ENCODE assay signal across 7 cellular contexts in genomic region chr3:184317201-184317600, GRCh38. TPM values are rescaled to one million over a fixed set of nuclear protein-coding genes. Genes with fewer than 3 reads are reported as not detected.
DNase-seq lines count a peak whose midpoint lies in the region; ATAC-seq and TF ChIP-seq lines count a peak whose summit lies in the region.

No MANE protein-coding gene starts in this region.

- peak overlapping the region; percentile 89 for H3K4me3 Mint-ChIP-seq in HFFc6

- H3K9me3 ChIP-seq in fibroblast of lung (ENCODE audit: control insufficient read depth, insufficient read depth, low read depth, low read length) = no peaks in the 10 kb centered on the region
- no peaks in the 10 kb centered on the region for H3K9me3 ChIP-seq in smooth muscle cell (replicated peaks; ENCODE audit: low read depth)
- H3K9me3 ChIP-seq in testis = no peaks in the 10 kb centered on the region

- H3K27me3 Mint-ChIP-seq in HFFc6 (ENCODE audit: insufficient read depth) = peaks cover 5% of the 10 kb centered on the region

- no peaks in the 10 kb centered on the region for H3K27me3 ChIP-seq in fibroblast of lung (ENCODE audit: control insufficient read depth, insufficient read depth, low read length)
- H3K27me3 ChIP-seq in smooth muscle cell (ENCODE audit: low read depth) = no peaks in the 10 kb centered on the region
- no peaks in the 10 kb centered on the region for H3K27me3 ChIP-seq in testis

- intact Hi-C loops in testis (cut with DNase I; ENCODE audit: low total_unique reads) = loop anchor here (10.0 kb wide), 1 partner anchor 48 kb away; the partner anchor contains the start of genes CLCN2 and POLR2H

- H3K4me1 ChIP-seq in fibroblast of lung (ENCODE audit: control insufficient read depth, extremely low read depth, insufficient read depth, low read length) (peaks cover 23% of the 10 kb centered on the region), smooth muscle cell (ENCODE audit: low read depth) (peaks cover 22% of the 10 kb centered on the region), testis (peaks cover 54% of the 10 kb centered on the region)

- peaks cover 29% of the 10 kb centered on the region for H3K36me3 ChIP-seq in fibroblast of lung (ENCODE audit: control insufficient read depth, insufficient read depth, low read length)
- no peaks in the 10 kb centered on the region for H3K36me3 ChIP-seq in smooth muscle cell (ENCODE audit: low read depth)
- H3K36me3 ChIP-seq in testis (ENCODE audit: low read depth, missing control alignments) = no peaks in the 10 kb centered on the region

- H3K27ac Mint-ChIP-seq in HFFc6 = peak overlapping the region; percentile 40

- H2AFZ ChIP-seq in fibroblast of lung (ENCODE audit: low read length) = no peak overlapping the region
- no peak overlapping the region for H2AFZ ChIP-seq in smooth muscle cell (ENCODE audit: low read depth)

- H3K4me2 ChIP-seq in fibroblast of lung (ENCODE audit: extremely low read depth, insufficient read depth, low read length) = peak overlapping the region; percentile 95
- H3K4me2 ChIP-seq in smooth muscle cell = peak overlapping the region; percentile 96

- TF ChIP-seq CTCF in HFFc6 (IDR thresholded peaks at IDR 0.05) (no peak), WI38 (IDR thresholded peaks at IDR 0.05; ENCODE audit: low read depth, low read length) (no peak), fibroblast of lung (conservative IDR thresholded peaks at IDR 0.05 in 1 of 2, IDR thresholded peaks at IDR 0.05 in 1 of 2; ENCODE audit: low read depth in 1 of 2, low read length in 2 of 2) (no peak), smooth muscle cell (IDR thresholded peaks at IDR 0.05; ENCODE audit: borderline replicate concordance, insufficient read depth, poor library complexity, severe bottlenecking) (no peak), testis (IDR thresholded peaks at IDR 0.05) (no peak)

- H3K79me2 ChIP-seq in fibroblast of lung (ENCODE audit: control insufficient read depth, insufficient read depth, low read length) (peaks cover 74% of the 10 kb centered on the region), smooth muscle cell (ENCODE audit: low read depth) (peaks cover 71% of the 10 kb centered on the region)

- no peak overlapping the region for H3K27ac ChIP-seq in fibroblast of lung (ENCODE audit: insufficient read depth, low read length)
- peak overlapping the region; percentile 95 for H3K27ac ChIP-seq in smooth muscle cell (ENCODE audit: low read depth)
- H3K27ac ChIP-seq in testis = no peak overlapping the region

- H3K9me3 Mint-ChIP-seq in HFFc6 = no peaks in the 10 kb centered on the region

- H3K36me3 Mint-ChIP-seq in HFFc6 (ENCODE audit: low read depth) = peaks cover 40% of the 10 kb centered on the region

- H3K4me3 ChIP-seq in WI38 (ENCODE audit: low read depth, low read length) (peak overlapping the region; percentile 90), fibroblast of lung (replicated peaks in 1 of 4; ENCODE audit: control extremely low read depth in 1 of 4, insufficient read depth in 1 of 4, low read depth in 3 of 4, low read length in 4 of 4) (peak overlapping the region; percentile 90 to 98 (median 95)), smooth muscle cell (peak overlapping the region; percentile 96), testis (no peak overlapping the region)

- WGBS in smooth muscle cell (ENCODE audit: low lambda C conversion rate) = 95% methylated on average over 5 of the region's 5 CpGs
- WGBS in testis, 2 donors = 66% methylated on average over 5 of the region's 5 CpGs

- no peak for TF ChIP-seq POLR2A in testis (IDR thresholded peaks at IDR 0.05)

- peaks cover 4% of the 10 kb centered on the region for H4K20me1 ChIP-seq in fibroblast of lung (ENCODE audit: control insufficient read depth, extremely low read depth, insufficient read depth, low read length)
- H4K20me1 ChIP-seq in smooth muscle cell (ENCODE audit: low read depth) = peaks cover 72% of the 10 kb centered on the region

- no peak for ATAC-seq in GM21528 (IDR thresholded peaks at IDR 0.05; ENCODE audit: low FRiP score, unreplicated experiment)
- no peak for ATAC-seq in GM18909 (IDR thresholded peaks at IDR 0.05; ENCODE audit: poor library complexity, unreplicated experiment)

- H3F3A ChIP-seq in smooth muscle cell (ENCODE audit: low read depth) = peaks cover 22% of the 10 kb centered on the region

- peaks cover 56% of the 10 kb centered on the region for H3K4me1 Mint-ChIP-seq in HFFc6 (ENCODE audit: low read depth)

- H3K9ac ChIP-seq in fibroblast of lung (ENCODE audit: insufficient read depth, low read length) (no peak overlapping the region), smooth muscle cell (ENCODE audit: low read depth) (no peak overlapping the region)

- DNase-seq in HFFc6 (no peak), fibroblast of lung (ENCODE audit: low read depth in 2 of 2) (no peak), smooth muscle cell (lab: John Stamatoyannopoulos, UW; ENCODE audit: unreplicated experiment) (no peak), testis (no peak)

RNA-seq across cellular contexts. Expression of gene EIF4G1, which starts 2.8 kb away (rescaled TPM):
- 100 to 1,000 TPM; 522 to 605 (median 559) TPM for total RNA-seq in HFFc6 (2021; fragmentation: NEBNext Ultra II Directional; extraction: Animal tissue kit (Norgen Biotek cat#: 25700))
- total RNA-seq in fibroblast of lung = 187 and 263 TPM in 2 replicates
- polyA plus RNA-seq in fibroblast of lung = 235 and 349 TPM in 2 replicates
- polyA plus RNA-seq in fibroblast of lung (2012) = 257 and 348 TPM in 2 replicates
- 773 and 961 TPM in 2 replicates for polyA minus RNA-seq in fibroblast of lung (ENCODE audit: low replicate concordance)
- 148 and 198 TPM in 2 replicates for total RNA-seq in smooth muscle cell
- 171 and 213 TPM in 2 replicates for polyA plus RNA-seq in smooth muscle cell
- 100 to 1,000 TPM; 295 TPM for total RNA-seq in testis
- 255 TPM for polyA plus RNA-seq in testis (ENCODE audit: insufficient read depth, low read depth, low replicate concordance)

RNA-seq across cellular contexts. Expression of gene PSMD2, which starts 18.2 kb away (rescaled TPM):
- 100 to 1,000 TPM; 620 to 777 (median 730) TPM for total RNA-seq in HFFc6 (2021; fragmentation: NEBNext Ultra II Directional; extraction: Animal tissue kit (Norgen Biotek cat#: 25700))
- total RNA-seq in fibroblast of lung (345 and 429 TPM in 2 replicates), smooth muscle cell (303 and 315 TPM in 2 replicates), testis (100 to 1,000 TPM; 289 to 339 TPM)
- polyA plus RNA-seq in fibroblast of lung (188 and 354 TPM in 2 replicates), smooth muscle cell (356 and 400 TPM in 2 replicates), testis (ENCODE audit: insufficient read depth, low read depth, low replicate concordance) (379 TPM)
- 219 and 389 TPM in 2 replicates for polyA plus RNA-seq in fibroblast of lung (2012)
- 541 and 963 TPM in 2 replicates for polyA minus RNA-seq in fibroblast of lung (ENCODE audit: low replicate concordance)

RNA-seq across cellular contexts. Expression of gene FAM131A, which starts 20.2 kb away (rescaled TPM):
- 10 to 100 TPM; 11.2 to 13.6 (median 11.9) TPM for total RNA-seq in HFFc6 (2021; fragmentation: NEBNext Ultra II Directional; extraction: Animal tissue kit (Norgen Biotek cat#: 25700))
- total RNA-seq in fibroblast of lung = 18.5 and 22.3 TPM in 2 replicates
- 9.3 and 13.4 TPM in 2 replicates for polyA plus RNA-seq in fibroblast of lung
- polyA plus RNA-seq in fibroblast of lung (2012) = 8.2 and 15.1 TPM in 2 replicates
- 12.5 and 18.4 TPM in 2 replicates for polyA minus RNA-seq in fibroblast of lung (ENCODE audit: low replicate concordance)
- 13.6 and 20.2 TPM in 2 replicates for total RNA-seq in smooth muscle cell
- 15.3 and 15.8 TPM in 2 replicates for polyA plus RNA-seq in smooth muscle cell
- total RNA-seq in testis = 10 to 100 TPM; 75.9 to 77.2 TPM
- 28.1 TPM for polyA plus RNA-seq in testis (ENCODE audit: insufficient read depth, low read depth, low replicate concordance)

RNA-seq across cellular contexts. Expression of gene ECE2, which starts 41.4 kb away (rescaled TPM):
- not detected for total RNA-seq in HFFc6 (2021; fragmentation: NEBNext Ultra II Directional; extraction: Animal tissue kit (Norgen Biotek cat#: 25700))
- not detected in 2 replicates for total RNA-seq in fibroblast of lung
- polyA plus RNA-seq in fibroblast of lung = not detected in 2 replicates
- not detected in 2 replicates for polyA plus RNA-seq in fibroblast of lung (2012)
- not detected in 2 replicates for polyA minus RNA-seq in fibroblast of lung (ENCODE audit: low replicate concordance)
- total RNA-seq in smooth muscle cell = not detected in 2 replicates
- not detected in 2 replicates for polyA plus RNA-seq in smooth muscle cell
- 1 to 10 TPM; 1.4 TPM for total RNA-seq in testis
- 1.1 TPM for polyA plus RNA-seq in testis (ENCODE audit: insufficient read depth, low read depth, low replicate concordance)

RNA-seq across cellular contexts. Expression of gene CLCN2, which starts 44.2 kb away (rescaled TPM):
- 1 to 10 TPM; 3.4 to 5.1 (median 4.2) TPM for total RNA-seq in HFFc6 (2021; fragmentation: NEBNext Ultra II Directional; extraction: Animal tissue kit (Norgen Biotek cat#: 25700))
- total RNA-seq in fibroblast of lung (1.8 and 3.1 TPM in 2 replicates), smooth muscle cell (2.3 and 4.1 TPM in 2 replicates), testis (100 to 1,000 TPM in 1 of 2 donors, 10 to 100 TPM in 1; 98.2 to 118 TPM)
- polyA plus RNA-seq in fibroblast of lung (0.93 and 1.7 TPM in 2 replicates), smooth muscle cell (4.5 and 6.5 TPM in 2 replicates), testis (ENCODE audit: insufficient read depth, low read depth, low replicate concordance) (46.7 TPM)
- polyA plus RNA-seq in fibroblast of lung (2012) = 0.92 and 1.9 TPM in 2 replicates
- polyA minus RNA-seq in fibroblast of lung (ENCODE audit: low replicate concordance) = 1.3 and 5.4 TPM in 2 replicates

Comparison
In these comparisons a context has a peak if more than half of its experiments do, and no peak if none do; other contexts are left out.
1. H3K4me3 ChIP-seq: peak in WI38 (single experiment), fibroblast of lung (4 of 4) and smooth muscle cell (single experiment); none in testis (0 of 2).